Comparison of ENCODE assay signal across 24 cellular contexts in the genomic region with DNA sequence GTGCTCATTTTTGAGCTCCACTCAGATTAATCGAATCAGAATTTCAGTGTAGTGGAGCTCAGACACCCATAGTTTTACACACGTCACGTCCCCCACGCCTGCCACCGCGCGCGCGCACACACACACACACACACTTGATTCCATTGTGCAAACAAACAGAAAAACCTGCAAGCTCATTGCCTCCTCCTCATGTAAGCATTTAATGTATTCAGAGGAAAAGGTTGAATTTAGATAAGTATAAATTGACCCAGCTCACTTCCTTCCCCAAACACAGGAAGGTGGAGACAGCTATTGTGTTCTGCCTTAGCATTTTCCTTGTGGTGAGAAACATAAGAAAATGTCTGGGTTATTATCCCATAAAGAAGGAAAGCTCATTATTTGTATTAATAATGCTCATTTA.
"Had no signal": no experiment of that assay in that cellular context is flagged by ENCODE, and none has a peak within 500 bp of the region (broad histone marks: within the 10 kb centered on the region; RNA-seq: fewer than 3 reads in every experiment).

No MANE protein-coding gene starts in this region.

- ATAC-seq: activated CD4-positive, CD25-positive, alpha-beta regulatory T cell treated with anti-CD3 and anti-CD28 coated beads, Interleukin-2, amount 50 U/mL, for 24 hours; activated naive CD4-positive, alpha-beta T cell treated with anti-CD3 and anti-CD28 coated beads, Interleukin-2, amount 50 U/mL, for 72 hours; activated T-cell treated with anti-CD3 and anti-CD28 coated beads, Interleukin-2, amount 50 U/mL, for 4 hours; body of pancreas; K562; WTC11 had no signal

- H3K27ac ChIP-seq: adrenal gland, body of pancreas, breast epithelium, PC-9 had no signal

- DNase-seq: activated CD4-positive, alpha-beta memory T cell treated with anti-CD3 and anti-CD28 coated beads for 36 hours; activated CD4-positive, alpha-beta T cell treated with anti-CD3 and anti-CD28 coated beads for 4 hours; activated CD4-positive, alpha-beta T cell treated with anti-CD3 and anti-CD28 coated beads, Interleukin-2, amount 50 U/mL, for 1 hour; activated CD8-positive, alpha-beta memory T cell treated with anti-CD3 and anti-CD28 coated beads, Interleukin-2, amount 50 U/mL, for 4 hours; activated gamma-delta T cell treated with Interleukin-2 at 50 U/mL for 16 hours; activated naive CD4-positive, alpha-beta T cell treated with anti-CD3 and anti-CD28 coated beads for 36 hours; activated T-cell treated with anti-CD3 and anti-CD28 coated beads for 4 hours; activated T-cell treated with anti-CD3 and anti-CD28 coated beads, Interleukin-2, amount 50 U/mL, for 4 hours; adrenal gland; body of pancreas; NCI-H1105; NCI-H1417 treated with DMSO at 0.1 percent for 48 hours; NCI-H1694; NCI-H2029; NCI-H345; NCI-H524 treated with DMSO at 0.1 percent for 48 hours; PC-9; Right ventricle myocardium superior; T1000 had no signal
